ENCODE assay signal across 1 cellular context in genomic region chr19:3368848-3369336, GRCh38.
TF ChIP-seq lines count a peak whose summit lies in the region.

No MANE protein-coding gene starts in this region.

TF ChIP-seq in GM12878, 131 proteins besides CTCF, POLR2A, EP300 and RAD21 (continued from another document):
- TF ChIP-seq ESRRA (IDR thresholded peaks at IDR 0.05; ENCODE audit: low read length) (no peak), YBX1 (IDR thresholded peaks at IDR 0.05) (peak; percentile 77; the same call in 1 of the 2 replicates), KAT2A (conservative IDR thresholded peaks at IDR 0.05; ENCODE audit: control insufficient read depth, low read depth, low read length) (no peak), PML (IDR thresholded peaks at IDR 0.05; ENCODE audit: low read length) (no peak), ETV6 (conservative IDR thresholded peaks at IDR 0.05 in 1 of 2, IDR thresholded peaks at IDR 0.05 in 1 of 2; ENCODE audit: borderline replicate concordance in 1 of 2, low read depth in 1 of 2) (no peak), TAF1 (IDR thresholded peaks at IDR 0.05; ENCODE audit: borderline replicate concordance, low read depth, low read length) (no peak), TCF7 (IDR thresholded peaks at IDR 0.05; ENCODE audit: borderline replicate concordance) (no peak), SUZ12 (IDR thresholded peaks at IDR 0.05; ENCODE audit: unreplicated experiment) (no peak), NRF1 (conservative IDR thresholded peaks at IDR 0.05; ENCODE audit: low read depth, low read length) (no peak), PRDM15 (CRISPR knock-in tag; IDR thresholded peaks at IDR 0.05) (no peak), HDGF (IDR thresholded peaks at IDR 0.05) (peak; percentile 98), USF2 (IDR thresholded peaks at IDR 0.05; ENCODE audit: borderline replicate concordance, low read depth, low read length) (no peak), RB1 (IDR thresholded peaks at IDR 0.05; ENCODE audit: borderline replicate concordance) (no peak), SMAD1 (IDR thresholded peaks at IDR 0.05; ENCODE audit: low read depth, partially characterized antibody) (peak; percentile 60), NBN (IDR thresholded peaks at IDR 0.05) (peak; percentile 91), MYB (IDR thresholded peaks at IDR 0.05; ENCODE audit: borderline replicate concordance, low read depth, low read length) (no peak), SREBF1 (IDR thresholded peaks at IDR 0.05; ENCODE audit: low read length) (no peak), PKNOX1 (IDR thresholded peaks at IDR 0.05) (0 out of 2 replicates have a peak, but pooled peaks have one; percentile 17), NR2C2 (IDR thresholded peaks at IDR 0.05; ENCODE audit: borderline replicate concordance, control insufficient read depth, insufficient read length, low read depth) (no peak), HCFC1 (IDR thresholded peaks at IDR 0.05; ENCODE audit: low read length) (no peak), EGR1 (IDR thresholded peaks at IDR 0.05; ENCODE audit: borderline replicate concordance in 1 of 2, low read depth in 2 of 2, low read length in 2 of 2) (no peak)
